ENCODE assay signal across 10 cellular contexts in genomic region chr16:85446846-85447656, GRCh38.
DNase-seq lines count a peak whose midpoint lies in the region; ATAC-seq and TF ChIP-seq lines count a peak whose summit lies in the region.
"Had no signal": no experiment of that assay in that cellular context is flagged by ENCODE, and none has a peak within 500 bp of the region (broad histone marks: within the 10 kb centered on the region; RNA-seq: fewer than 3 reads in every experiment).

No MANE protein-coding gene starts in this region.

- no peaks in the 10 kb centered on the region for H3K27me3 ChIP-seq in SU-DHL-6 (ENCODE audit: low read length)
- H3K27me3 ChIP-seq in sigmoid colon: no peaks in the 10 kb centered on the region
- no peaks in the 10 kb centered on the region for H3K27me3 ChIP-seq in vagina

- DNase-seq in sigmoid colon (no peak), NCI-H1436 treated with DMSO at 0.1 percent for 48 hours (lab: John Stamatoyannopoulos, UW) (no peak), vagina (ENCODE audit: extremely low spot score in 2 of 2) (no peak)
- DNase-seq: stimulated activated CD4-positive, alpha-beta T cell treated with anti-CD3 and anti-CD28 coated beads, Interleukin-2, amount 100 ng/mL, for 48 hours had no signal

- no peak overlapping the region for H2AFZ ChIP-seq in SU-DHL-6 (ENCODE audit: low read depth, low read length, severe bottlenecking)

- TF ChIP-seq POLR2A in sigmoid colon (IDR thresholded peaks at IDR 0.05) (no peak), vagina (IDR thresholded peaks at IDR 0.05) (no peak)

- TF ChIP-seq CTCF in SU-DHL-6 (IDR thresholded peaks at IDR 0.05; ENCODE audit: insufficient read depth, low read length, poor library complexity, severe bottlenecking): peak; percentile 31
- TF ChIP-seq CTCF in sigmoid colon (IDR thresholded peaks at IDR 0.05): no peak
- no peak for TF ChIP-seq CTCF in vagina (IDR thresholded peaks at IDR 0.05)

- H3K27ac ChIP-seq in SU-DHL-6 (ENCODE audit: low read depth, low read length) (peak overlapping the region; percentile 42), sigmoid colon (peak overlapping the region in 3 of 4 donors; percentile 62 to 75 (median 74)), vagina (no peak overlapping the region)
- H3K27ac ChIP-seq: SK-N-MC had no signal

- no peaks in the 10 kb centered on the region for H3K36me3 ChIP-seq in SU-DHL-6 (ENCODE audit: low read length)
- no peaks in the 10 kb centered on the region for H3K36me3 ChIP-seq in sigmoid colon
- no peaks in the 10 kb centered on the region for H3K36me3 ChIP-seq in vagina

- no peak overlapping the region for H3K4me2 ChIP-seq in SU-DHL-6 (ENCODE audit: low read depth, low read length, poor library complexity, severe bottlenecking)

- no peaks in the 10 kb centered on the region for H4K20me1 ChIP-seq in SU-DHL-6 (ENCODE audit: low read depth, low read length)

- H3K79me2 ChIP-seq in SU-DHL-6 (ENCODE audit: insufficient read depth, low read length): no peaks in the 10 kb centered on the region

- intact Hi-C loops in sigmoid colon (cut with DNase I) (no loop called here), vagina (cut with DNase I) (no loop called here)

- H3K9me3 ChIP-seq in SU-DHL-6 (ENCODE audit: insufficient read depth, low read length) (no peaks in the 10 kb centered on the region), sigmoid colon (no peaks in the 10 kb centered on the region), vagina (no peaks in the 10 kb centered on the region)

- WGBS in sigmoid colon, 2 donors: 56 to 69% methylated on average over 22 of the region's 22 CpGs

- ATAC-seq in GM18861 (IDR thresholded peaks at IDR 0.05; ENCODE audit: unreplicated experiment): peak; percentile 71
- peak; percentile 76 for ATAC-seq in HG02981 (IDR thresholded peaks at IDR 0.05; ENCODE audit: unreplicated experiment)
- ATAC-seq in HG03139 (IDR thresholded peaks at IDR 0.05; ENCODE audit: unreplicated experiment): no peak
- ATAC-seq: activated T-helper 17 cell treated with anti-CD3 and anti-CD28 coated beads, Interleukin-2, amount 50 U/mL, for 72 hours had no signal

- peaks cover 3% of the 10 kb centered on the region; the same call in 1 of the 2 replicates for H3F3A ChIP-seq in SU-DHL-6 (ENCODE audit: insufficient read depth)

- no peaks in the 10 kb centered on the region for H3K9me2 ChIP-seq in SU-DHL-6 (replicated peaks; ENCODE audit: insufficient read depth, low read length)

- H3K4me3 ChIP-seq in SU-DHL-6 (ENCODE audit: insufficient read depth, low read length, poor library complexity, severe bottlenecking) (no peak overlapping the region), sigmoid colon (no peak overlapping the region), vagina (no peak overlapping the region)
- H3K4me3 ChIP-seq: SK-N-MC had no signal

- H3K4me1 ChIP-seq in sigmoid colon (peaks cover 0 to 48% (median 39%) of the 10 kb centered on the region in 4 donors), vagina (peaks cover 26% of the 10 kb centered on the region)

- no peak overlapping the region for H3K9ac ChIP-seq in SU-DHL-6 (ENCODE audit: low read length)

- no peak for TF ChIP-seq EP300 in sigmoid colon (IDR thresholded peaks at IDR 0.05)
